Comparison of ENCODE assay signal across 24 cellular contexts in genomic region chr1:23057301-23057700, GRCh38. TPM values are rescaled to one million over a fixed set of nuclear protein-coding genes. Genes with fewer than 3 reads are reported as not detected.
A peak's percentile ranks its signal among the peaks of the same experiment; 100 is the strongest.
DNase-seq lines count a peak whose midpoint lies in the region; ATAC-seq, FAIRE-seq and TF ChIP-seq lines count a peak whose summit lies in the region.
"Had no signal": no experiment of that assay in that cellular context is flagged by ENCODE, and none has a peak within 500 bp of the region (broad histone marks: within the 10 kb centered on the region; RNA-seq: fewer than 3 reads in every experiment).

No MANE protein-coding gene starts in this region.

- no peak overlapping the region for H3K27ac Mint-ChIP-seq in activated CD4-positive, alpha-beta T cell treated with anti-CD3 and anti-CD28 coated beads for 36 hours
- H3K27ac Mint-ChIP-seq in activated CD4-positive, alpha-beta T cell treated with anti-CD3 and anti-CD28 coated beads, Interleukin-2, amount 10 ng/mL, durations not matched to agents 24 days and 14 days = no peak overlapping the region
- H3K27ac Mint-ChIP-seq in astrocyte (ENCODE audit: unreplicated experiment) = no peak overlapping the region
- H3K27ac Mint-ChIP-seq: B cell; CD4-positive, alpha-beta T cell; CD8-positive, alpha-beta T cell had no signal

- H3K27me3 Mint-ChIP-seq in activated CD4-positive, alpha-beta T cell treated with anti-CD3 and anti-CD28 coated beads for 36 hours = no peaks in the 10 kb centered on the region
- no peaks in the 10 kb centered on the region for H3K27me3 Mint-ChIP-seq in activated CD4-positive, alpha-beta T cell treated with anti-CD3 and anti-CD28 coated beads, Interleukin-2, amount 10 ng/mL, durations not matched to agents 24 days and 14 days
- H3K27me3 Mint-ChIP-seq in astrocyte (ENCODE audit: low read depth, unreplicated experiment) = no peaks in the 10 kb centered on the region
- H3K27me3 Mint-ChIP-seq: B cell; CD4-positive, alpha-beta T cell had no signal

- TF ChIP-seq CTCF in PC-9 (conservative IDR thresholded peaks at IDR 0.05) (no peak), astrocyte (IDR thresholded peaks at IDR 0.05; ENCODE audit: insufficient read depth, low read depth, low read length) (no peak), lower lobe of right lung (IDR thresholded peaks at IDR 0.05) (no peak)

- FAIRE-seq in astrocyte (lab: Jason Lieb, UNC) = no peak
- FAIRE-seq: A549, D721Med, G401.6, GM12891, GM19239 had no signal

- H3K9me3 ChIP-seq in PC-9 (ENCODE audit: insufficient read depth, low read depth) (no peaks in the 10 kb centered on the region), astrocyte (ENCODE audit: insufficient read depth, low read depth, low read length) (no peaks in the 10 kb centered on the region), lower lobe of right lung (no peaks in the 10 kb centered on the region)
- H3K9me3 ChIP-seq: A549; BLaER1 treated with 17β-estradiol and CSF1 and Interleukin-3, amounts not matched to agents 10 nM and 100 nM; Caco-2 had no signal

- no peak for DNase-seq in activated CD4-positive, alpha-beta T cell treated with anti-CD3 and anti-CD28 coated beads for 36 hours
- no peak for DNase-seq in activated CD4-positive, alpha-beta T cell treated with anti-CD3 and anti-CD28 coated beads, Interleukin-2, amount 10 ng/mL, durations not matched to agents 24 days and 14 days
- DNase-seq in PC-9 (no peak), astrocyte (ENCODE audit: low read depth) (peak; percentile 59), fibroblast of peridontal ligament (ENCODE audit: extremely low read depth) (peak; percentile 10), UCSD-AML1 (lab: John Stamatoyannopoulos, UW; ENCODE audit: unreplicated experiment) (no peak), lower lobe of right lung (no peak)
- DNase-seq: AML-193; Caco-2; Calu3; CD4-positive, alpha-beta T cell; CD8-positive, alpha-beta T cell; DMS79 treated with DMSO at 0.1 percent for 48 hours; GF-D8 had no signal

- H3K27ac ChIP-seq in PC-9 = 0 out of 2 replicates have a peak overlapping the region, but pooled peaks have one; percentile 6
- H3K27ac ChIP-seq in astrocyte (ENCODE audit: low read depth, low read length) = no peak overlapping the region
- no peak overlapping the region for H3K27ac ChIP-seq in lower lobe of right lung
- H3K27ac ChIP-seq: 22Rv1; A549; BLaER1 treated with 17β-estradiol and CSF1 and Interleukin-3, amounts not matched to agents 10 nM and 100 nM; C4-2B had no signal

- H3K4me1 ChIP-seq in PC-9 (replicated peaks; ENCODE audit: insufficient read depth) = no peaks in the 10 kb centered on the region
- no peaks in the 10 kb centered on the region for H3K4me1 ChIP-seq in astrocyte (ENCODE audit: insufficient read depth, low read length)
- H3K4me1 ChIP-seq in lower lobe of right lung = no peaks in the 10 kb centered on the region
- H3K4me1 ChIP-seq: A549, Caco-2 had no signal

- H2AFZ ChIP-seq in PC-9 = no peak overlapping the region
- H2AFZ ChIP-seq in astrocyte (ENCODE audit: low read depth, low read length) = no peak overlapping the region

- ATAC-seq in activated CD4-positive, alpha-beta T cell treated with anti-CD3 and anti-CD28 coated beads for 36 hours = peak; percentile 33
- ATAC-seq in lower lobe of right lung = no peak
- ATAC-seq: A549; CD8-positive, alpha-beta T cell had no signal

- POLR2A ChIA-PET in activated CD4-positive, alpha-beta T cell treated with anti-CD3 and anti-CD28 coated beads for 36 hours (lab: Charles Lee) = no interaction called here
- POLR2A ChIA-PET in PC-9 (lab: Charles Lee; ENCODE audit: unreplicated experiment) = no interaction called here

- H3K4me2 ChIP-seq in PC-9 (no peak overlapping the region), astrocyte (ENCODE audit: low read length) (no peak overlapping the region)
- H3K4me2 ChIP-seq: A549; BLaER1 treated with 17β-estradiol and CSF1 and Interleukin-3, amounts not matched to agents 10 nM and 100 nM had no signal

- CTCF ChIA-PET in activated CD4-positive, alpha-beta T cell treated with anti-CD3 and anti-CD28 coated beads for 36 hours (lab: Charles Lee) = interaction anchor here (1.2 to 2.4 kb wide), 2 partner anchors 127 to 1259 kb away, joined by 3 to 15 read pairs; no protein-coding TSS in a partner anchor
- CTCF ChIA-PET in PC-9 (lab: Charles Lee) = interaction anchor here (0.5 to 1.5 kb wide), 6 partner anchors 8 to 834 kb away, joined by 3 to 7 read pairs (median 4); no protein-coding TSS in a partner anchor

- no peaks in the 10 kb centered on the region for H3K9me2 ChIP-seq in PC-9 (ENCODE audit: insufficient read depth)

- H3K79me2 ChIP-seq in PC-9 (ENCODE audit: low read depth) (peaks cover 97% of the 10 kb centered on the region), astrocyte (ENCODE audit: insufficient read depth, low read length) (peaks cover 28% of the 10 kb centered on the region)

- no peak overlapping the region for H3K9ac ChIP-seq in astrocyte (ENCODE audit: low read length)
- H3K9ac ChIP-seq: BLaER1 treated with 17β-estradiol and CSF1 and Interleukin-3, amounts not matched to agents 10 nM and 100 nM had no signal

- BruUV-seq in PC-9 (replicated peaks; lab: Mats Ljungman, UMichigan) = no TSS peak

- intact Hi-C loops in activated CD4-positive, alpha-beta T cell treated with anti-CD3 and anti-CD28 coated beads for 36 hours (cut with DNase I, micrococcal nuclease) = no loop called here
- intact Hi-C loops in activated CD4-positive, alpha-beta T cell treated with anti-CD3 and anti-CD28 coated beads, Interleukin-2, amount 10 ng/mL, durations not matched to agents 24 days and 14 days (cut with micrococcal nuclease) = no loop called here
- intact Hi-C loops in PC-9 (cut with micrococcal nuclease; ENCODE audit: unreplicated experiment) (no loop called here), lower lobe of right lung (cut with DNase I) (no loop called here)

- peaks cover 38% of the 10 kb centered on the region for H3K36me3 Mint-ChIP-seq in activated CD4-positive, alpha-beta T cell treated with anti-CD3 and anti-CD28 coated beads for 36 hours (ENCODE audit: low read depth)
- H3K36me3 Mint-ChIP-seq in activated CD4-positive, alpha-beta T cell treated with anti-CD3 and anti-CD28 coated beads, Interleukin-2, amount 10 ng/mL, durations not matched to agents 24 days and 14 days (ENCODE audit: low read depth) = peaks cover 51% of the 10 kb centered on the region
- peaks cover 21% of the 10 kb centered on the region for H3K36me3 Mint-ChIP-seq in astrocyte (ENCODE audit: low read depth, unreplicated experiment)

- no peaks in the 10 kb centered on the region for H3K27me3 ChIP-seq in PC-9 (ENCODE audit: insufficient read depth, low read depth)
- no peaks in the 10 kb centered on the region for H3K27me3 ChIP-seq in astrocyte (ENCODE audit: insufficient read depth, low read length)
- no peaks in the 10 kb centered on the region for H3K27me3 ChIP-seq in lower lobe of right lung (ENCODE audit: low read depth)
- H3K27me3 ChIP-seq: BLaER1 treated with 17β-estradiol and CSF1 and Interleukin-3, amounts not matched to agents 10 nM and 100 nM had no signal

- H3K9me3 Mint-ChIP-seq in activated CD4-positive, alpha-beta T cell treated with anti-CD3 and anti-CD28 coated beads for 36 hours (ENCODE audit: low read depth) = no peaks in the 10 kb centered on the region
- no peaks in the 10 kb centered on the region for H3K9me3 Mint-ChIP-seq in activated CD4-positive, alpha-beta T cell treated with anti-CD3 and anti-CD28 coated beads, Interleukin-2, amount 10 ng/mL, durations not matched to agents 24 days and 14 days
- no peaks in the 10 kb centered on the region for H3K9me3 Mint-ChIP-seq in astrocyte (ENCODE audit: unreplicated experiment)
- H3K9me3 Mint-ChIP-seq: CD4-positive, alpha-beta T cell; CD8-positive, alpha-beta T cell had no signal

- H3K4me3 ChIP-seq in PC-9 (no peak overlapping the region), astrocyte (ENCODE audit: insufficient read depth, low read depth, low read length) (no peak overlapping the region), lower lobe of right lung (no peak overlapping the region)
- H3K4me3 ChIP-seq: A549; BLaER1 treated with 17β-estradiol and CSF1 and Interleukin-3, amounts not matched to agents 10 nM and 100 nM had no signal

- H3K4me3 Mint-ChIP-seq in activated CD4-positive, alpha-beta T cell treated with anti-CD3 and anti-CD28 coated beads for 36 hours = no peak overlapping the region
- no peak overlapping the region for H3K4me3 Mint-ChIP-seq in activated CD4-positive, alpha-beta T cell treated with anti-CD3 and anti-CD28 coated beads, Interleukin-2, amount 10 ng/mL, durations not matched to agents 24 days and 14 days
- H3K4me3 Mint-ChIP-seq in astrocyte (ENCODE audit: unreplicated experiment) = no peak overlapping the region
- H3K4me3 Mint-ChIP-seq: B cell; CD4-positive, alpha-beta T cell; CD8-positive, alpha-beta T cell had no signal

- H3K4me1 Mint-ChIP-seq in activated CD4-positive, alpha-beta T cell treated with anti-CD3 and anti-CD28 coated beads for 36 hours = no peaks in the 10 kb centered on the region
- H3K4me1 Mint-ChIP-seq in activated CD4-positive, alpha-beta T cell treated with anti-CD3 and anti-CD28 coated beads, Interleukin-2, amount 10 ng/mL, durations not matched to agents 24 days and 14 days = no peaks in the 10 kb centered on the region
- H3K4me1 Mint-ChIP-seq in astrocyte (ENCODE audit: low read depth, unreplicated experiment) = peaks cover 4% of the 10 kb centered on the region
- H3K4me1 Mint-ChIP-seq: B cell had no signal

- peaks cover 85% of the 10 kb centered on the region for H3F3A ChIP-seq in PC-9 (ENCODE audit: insufficient read depth, low read depth)

- peaks cover 20% of the 10 kb centered on the region for H4K20me1 ChIP-seq in PC-9 (ENCODE audit: insufficient read depth)
- peaks cover 28% of the 10 kb centered on the region for H4K20me1 ChIP-seq in astrocyte (ENCODE audit: insufficient read depth, low read length)

- peaks cover 47% of the 10 kb centered on the region for H3K36me3 ChIP-seq in PC-9 (ENCODE audit: low read depth)
- H3K36me3 ChIP-seq in astrocyte (ENCODE audit: insufficient read depth, low read length) = peaks cover 58% of the 10 kb centered on the region
- H3K36me3 ChIP-seq in lower lobe of right lung = peaks cover 82% of the 10 kb centered on the region

RNA-seq across cellular contexts. Expression of gene KDM1A, which starts 38.0 kb away (rescaled TPM):
- total RNA-seq in activated CD4-positive, alpha-beta T cell treated with anti-CD3 and anti-CD28 coated beads for 36 hours = 10 to 100 TPM; 66.5 to 73.2 TPM
- 86.6 and 91.2 TPM in 2 replicates for total RNA-seq in activated CD4-positive, alpha-beta T cell treated with anti-CD3 and anti-CD28 coated beads, Interleukin-2, amount 10 ng/mL, durations not matched to agents 24 days and 14 days
- total RNA-seq in PC-9 (2021) (185 and 213 TPM in 2 replicates), astrocyte (110 TPM in 2 replicates), lower lobe of right lung (38.6 TPM)

RNA-seq across cellular contexts. Expression of gene TEX46, which starts 41.6 kb away (rescaled TPM):
- under 1 TPM in 1 of 2 experiments, not detected in 1; 0.81 TPM for total RNA-seq in activated CD4-positive, alpha-beta T cell treated with anti-CD3 and anti-CD28 coated beads for 36 hours
- total RNA-seq in activated CD4-positive, alpha-beta T cell treated with anti-CD3 and anti-CD28 coated beads, Interleukin-2, amount 10 ng/mL, durations not matched to agents 24 days and 14 days = not detected in 2 replicates
- not detected in 2 replicates for total RNA-seq in PC-9 (2021)
- total RNA-seq in astrocyte = not detected in 2 replicates
- total RNA-seq in lower lobe of right lung = not detected
- total RNA-seq: A172; Calu3; CD4-positive, alpha-beta T cell; CD8-positive, alpha-beta T cell had no signal

Comparison
In these comparisons a context has a peak if more than half of its experiments do, and no peak if none do; other contexts are left out.
1. DNase-seq: peak in astrocyte (single experiment) and fibroblast of peridontal ligament (single experiment); none in activated CD4-positive, alpha-beta T cell treated with anti-CD3 and anti-CD28 coated beads for 36 hours (single experiment), activated CD4-positive, alpha-beta T cell treated with anti-CD3 and anti-CD28 coated beads, Interleukin-2, amount 10 ng/mL, durations not matched to agents 24 days and 14 days (single experiment), PC-9 (0 of 2), UCSD-AML1 (single experiment) and lower lobe of right lung (single experiment).